In genomic region chr5:96350678-96351077, GRCh38 we compare ENCODE assay signal across 16 cellular contexts.
"Had no signal": no experiment of that assay in that cellular context is flagged by ENCODE, and none has a peak within 500 bp of the region (broad histone marks: within the 10 kb centered on the region; RNA-seq: fewer than 3 reads in every experiment).

No MANE protein-coding gene starts in this region.

- H3K9me3 ChIP-seq: esophagus muscularis mucosa, right atrium auricular region, suprapubic skin had no signal

- H3K36me3 ChIP-seq: esophagus muscularis mucosa, right atrium auricular region, suprapubic skin had no signal

- FAIRE-seq: colon had no signal

- ATAC-seq: activated naive CD8-positive, alpha-beta T cell treated with anti-CD3 and anti-CD28 coated beads, Interleukin-2, amount 50 U/mL, for 24 hours; SK-N-SH treated with all-trans-retinoic acid at 6 μM for 48 hours had no signal

- H3K4me3 ChIP-seq: esophagus muscularis mucosa, right atrium auricular region, smooth muscle cell, suprapubic skin had no signal

- H3K4me1 ChIP-seq: esophagus muscularis mucosa, right atrium auricular region, suprapubic skin had no signal

- H3K27me3 ChIP-seq: esophagus muscularis mucosa, right atrium auricular region, suprapubic skin had no signal

- DNase-seq: activated CD4-positive, CD25-positive, alpha-beta regulatory T cell treated with anti-CD3 and anti-CD28 coated beads, Interleukin-2, amount 50 U/mL, for 72 hours; activated naive CD4-positive, alpha-beta T cell treated with Interleukin-2 at 50 U/mL for 16 hours; activated naive CD8-positive, alpha-beta T cell treated with anti-CD3 and anti-CD28 coated beads, Interleukin-2, amount 50 U/mL, for 24 hours; activated T-cell treated with anti-CD3 and anti-CD28 coated beads for 4 hours; hypothalamus; kidney glomerular epithelial cell; nephron progenitor cell; T-helper 1 cell; T1000; trophoblast cell had no signal

- H3K27ac ChIP-seq: esophagus muscularis mucosa, right atrium auricular region, suprapubic skin had no signal
